ENCODE assay signal across 8 cellular contexts in the genomic region with DNA sequence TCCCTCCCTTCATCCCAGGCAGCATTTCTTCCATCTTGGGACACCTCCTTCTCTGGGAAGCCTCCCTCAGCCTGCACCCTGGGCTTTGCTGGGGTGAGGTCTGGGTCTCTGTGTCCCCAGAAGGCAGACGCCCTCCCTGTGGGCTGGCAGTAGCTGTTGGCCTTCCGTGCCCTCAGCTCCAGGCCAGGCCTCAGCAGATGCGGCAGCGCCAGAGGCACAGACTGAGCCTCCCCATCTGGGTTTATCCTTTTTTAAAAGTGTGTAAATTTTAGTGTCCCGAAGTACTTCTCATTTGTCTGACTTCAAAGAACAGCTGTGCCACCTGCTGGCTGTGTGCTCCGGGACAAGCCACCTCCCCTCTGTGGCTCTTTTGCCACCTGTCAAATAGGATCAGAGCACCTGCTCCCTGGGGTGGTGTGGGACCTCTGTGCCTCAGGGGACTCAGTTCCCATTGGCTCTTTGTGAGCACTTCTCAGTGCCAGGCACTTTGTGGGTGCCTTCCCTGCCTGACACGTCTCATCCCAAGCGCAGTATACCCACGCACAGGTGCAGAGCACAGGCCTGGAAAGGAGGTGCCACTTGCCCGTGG. TPM values are rescaled to one million over a fixed set of nuclear protein-coding genes. Genes with fewer than 3 reads are reported as not detected.
DNase-seq lines count a peak whose midpoint lies in the region; ATAC-seq, FAIRE-seq and TF ChIP-seq lines count a peak whose summit lies in the region.

No MANE protein-coding gene starts in this region.

- H3K23ac ChIP-seq in H1 (ENCODE audit: insufficient read length) = no peak overlapping the region

- no peak overlapping the region for H3K18ac ChIP-seq in H1 (ENCODE audit: extremely low read depth, low read length)

- H3K36me3 ChIP-seq in H1 (ENCODE audit: control insufficient read depth in 2 of 4, insufficient read depth in 4 of 4, low read length in 3 of 4) = no peaks in the 10 kb centered on the region

- no peak overlapping the region for H3K56ac ChIP-seq in H1 (replicated peaks; ENCODE audit: insufficient read length, low read depth, low read length)

- H2AK5ac ChIP-seq in H1 (ENCODE audit: low read depth, low read length) = peak overlapping the region; percentile 65; the same call in 1 of the 2 replicates

- H3K79me1 ChIP-seq in H1 (ENCODE audit: low read depth, low read length) = no peaks in the 10 kb centered on the region

- peak overlapping the region; percentile 81; the same call in 1 of the 2 replicates for H2BK5ac ChIP-seq in H1 (ENCODE audit: low read depth, low read length)

- H3K23me2 ChIP-seq in H1 (ENCODE audit: low read depth, low read length) = peaks cover 3% of the 10 kb centered on the region; the same call in 1 of the 2 replicates

- no peak overlapping the region for H4K5ac ChIP-seq in H1 (ENCODE audit: insufficient read length, low read depth, low read length)

- no peak overlapping the region for H3K4me3 ChIP-seq in H1 (ENCODE audit: extremely low read depth in 1 of 4, insufficient read depth in 2 of 4, low read depth in 3 of 4, low read length in 4 of 4)

- H4K8ac ChIP-seq in H1 (ENCODE audit: extremely low read depth, insufficient read depth, low read length) = no peak overlapping the region; the same call in 1 of the 2 replicates

- no peak overlapping the region for H2AFZ ChIP-seq in H1 (ENCODE audit: low read length)

- peak overlapping the region; percentile 53; the same call in 1 of the 2 replicates for H2BK20ac ChIP-seq in H1 (ENCODE audit: low read length)

- no peak for TF ChIP-seq RAD21 in H1 (IDR thresholded peaks at IDR 0.05 in 1 of 2, conservative IDR thresholded peaks at IDR 0.05 in 1 of 2; ENCODE audit: low read depth in 2 of 2, low read length in 2 of 2)

- H2BK120ac ChIP-seq in H1 (replicated peaks; ENCODE audit: low read depth, low read length) = no peak overlapping the region

- H2BK15ac ChIP-seq in H1 (ENCODE audit: low read length) = peak overlapping the region; percentile 90

- H4K20me1 ChIP-seq in H1 (replicated peaks in 1 of 2; ENCODE audit: control insufficient read depth in 1 of 2, insufficient read depth in 2 of 2, low read length in 2 of 2) = peaks cover 0 to 3% of the 10 kb centered on the region in 2 experiments

- H3K9me3 ChIP-seq in H1 (ENCODE audit: insufficient read depth in 2 of 2, low read depth in 1 of 2, low read length in 1 of 2) = no peaks in the 10 kb centered on the region

- H3K14ac ChIP-seq in H1 (ENCODE audit: insufficient read length) = no peak overlapping the region

- H2BK12ac ChIP-seq in H1 (ENCODE audit: low read depth, low read length) = peak overlapping the region; percentile 91; the same call in 1 of the 2 replicates

- TF ChIP-seq EP300 in H1 (IDR thresholded peaks at IDR 0.05; ENCODE audit: borderline replicate concordance in 1 of 2, low read depth in 2 of 2, low read length in 2 of 2) = no peak

- TF ChIP-seq CTCF in D721Med (IDR thresholded peaks at IDR 0.05; ENCODE audit: insufficient read depth, missing control alignments) (peak; percentile 21), GM20000 (IDR thresholded peaks at IDR 0.05; ENCODE audit: extremely low read depth, missing control alignments) (peak; percentile 7), H1 (IDR thresholded peaks at IDR 0.05; ENCODE audit: control extremely low read depth in 1 of 3, insufficient read depth in 1 of 3, low read depth in 1 of 3, low read length in 3 of 3) (no peak)

- H4K91ac ChIP-seq in H1 (replicated peaks; ENCODE audit: insufficient read length, low read length) = peak overlapping the region; percentile 95

- no peak for TF ChIP-seq POLR2A in H1 (IDR thresholded peaks at IDR 0.05; ENCODE audit: control extremely low read depth in 1 of 2, low read depth in 2 of 2, low read length in 2 of 2)

- 82% methylated on average over 10 of the region's 10 CpGs; no CpG with 5 or more reads in 1 of the 2 experiments for WGBS in H1 (ENCODE audit: extremely low coverage in 1 of 2, insufficient coverage in 1 of 2, insufficient read length in 1 of 2, insufficient replicate concordance in 2 of 2, low coverage in 1 of 2, low lambda C conversion rate in 2 of 2, missing lambda C conversion rate in 1 of 2), 2 experiments

- H3K4me2 ChIP-seq in H1 (ENCODE audit: insufficient read depth in 1 of 2, low read depth in 2 of 2, low read length in 2 of 2) = no peak overlapping the region; a peak in 1 of 4 replicates

- H3K79me2 ChIP-seq in H1 (ENCODE audit: control insufficient read depth in 1 of 2, insufficient read depth in 2 of 2, low read length in 2 of 2) = no peaks in the 10 kb centered on the region

- peaks cover 10 to 31% (median 25%) of the 10 kb centered on the region in 4 experiments for H3K4me1 ChIP-seq in H1 (replicated peaks in 1 of 4; ENCODE audit: control insufficient read depth in 3 of 4, insufficient read depth in 4 of 4, low read length in 3 of 4)

- ATAC-seq in HG02623 (IDR thresholded peaks at IDR 0.05; ENCODE audit: unreplicated experiment) (no peak), HG03378 (IDR thresholded peaks at IDR 0.05; ENCODE audit: unreplicated experiment) (no peak)

- H3K9ac ChIP-seq in H1 (replicated peaks in 1 of 4; ENCODE audit: extremely low read depth in 1 of 4, low read depth in 3 of 4, low read length in 3 of 4) = no peak overlapping the region

- POLR2A ChIA-PET in H1 (lab: Charles Lee; ENCODE audit: partially characterized antibody) = interaction anchor here (0.6 to 2.5 kb wide), 8 partner anchors 12 to 404 kb away, joined by 3 to 14 read pairs (median 4); partner anchors contain the start of gene EIF5

- DNase-seq in D721Med (ENCODE audit: insufficient read length, low spot score) = no peak
- DNase-seq in GM20000 (ENCODE audit: low spot score) = peak; percentile 74
- DNase-seq in NCI-H524 treated with DMSO at 0.1 percent for 48 hours (lab: John Stamatoyannopoulos, UW) = peak; percentile 95
- DNase-seq in H1 (ENCODE audit: low read depth in 1 of 2, low spot score in 2 of 2) = no peak
- DNase-seq in GF-D8 (lab: John Stamatoyannopoulos, UW) = no peak
- DNase-seq in NCI-H2029 (lab: John Stamatoyannopoulos, UW) = no peak

- CTCF ChIA-PET in H1 (lab: Charles Lee; ENCODE audit: partially characterized antibody) = interaction anchor here (0.6 to 10.4 kb wide), 58 partner anchors 9 to 723 kb away, joined by 3 to 276 read pairs (median 6); partner anchors contain the start of genes EXOC3L4, LBHD2 and TNFAIP2

- FAIRE-seq in D721Med (lab: Jason Lieb, UNC) (no peak), H1 (lab: Jason Lieb, UNC) (no peak)

- no peak overlapping the region for H3K27ac ChIP-seq in H1 (ENCODE audit: low read depth, low read length)

- H3K27me3 ChIP-seq in H1 (replicated peaks in 1 of 4; ENCODE audit: control insufficient read depth in 3 of 4, extremely low read depth in 1 of 4, insufficient read depth in 3 of 4, low read length in 3 of 4) = peaks cover 7 to 45% (median 34%) of the 10 kb centered on the region in 4 experiments

- H3K4ac ChIP-seq in H1 (replicated peaks; ENCODE audit: insufficient read length, low read depth, low read length) = no peak overlapping the region

TF ChIP-seq in H1, 55 proteins besides CTCF, POLR2A, EP300 and RAD21 (continues in another document):
- TF ChIP-seq CHD2 (IDR thresholded peaks at IDR 0.05; ENCODE audit: low read length) (no peak), MAX (IDR thresholded peaks at IDR 0.05) (no peak)

RNA-seq across cellular contexts. Expression of gene EXOC3L4, which starts 11.1 kb away (rescaled TPM):
- 0.45 TPM in 1 of 2 replicates, not detected in the other for total RNA-seq in H1 (2021; fragmentation: NEBNext Ultra II Directional; extraction: Animal tissue kit (Norgen Biotek cat#: 25700))
- polyA plus RNA-seq in H1 (2011; rRNA removed) = 0.24 and 0.57 TPM in 2 replicates
- polyA plus RNA-seq in H1 (2011; cell fraction: cytosol; rRNA removed) = 0.72 TPM
- 1.8 TPM for polyA plus RNA-seq in H1 (2011; cell fraction: nucleus; rRNA removed)
- 0.53 to 0.60 TPM in 2 of 4 replicates, not detected in the others for polyA plus RNA-seq in H1 (2012, experiment 1 of 2)
- 0.47 TPM for polyA plus RNA-seq in H1 (2012, experiment 2 of 2)
- polyA plus RNA-seq in H1 (2013, experiment 1 of 2) = 0.20 TPM
- polyA plus RNA-seq in H1 (2013, experiment 2 of 2) = 0.13 TPM
- 0.13 TPM in 1 of 2 replicates, not detected in the other for polyA minus RNA-seq in H1 (2011; rRNA and poly(A)+ RNA removed)
- not detected for polyA minus RNA-seq in H1 (2011; cell fraction: cytosol; rRNA and poly(A)+ RNA removed)
- polyA minus RNA-seq in H1 (2011; cell fraction: nucleus; rRNA and poly(A)+ RNA removed) = 0.60 TPM

RNA-seq across cellular contexts. Expression of gene TNFAIP2, which starts 17.6 kb away (rescaled TPM):
- 28.3 and 33.3 TPM in 2 replicates for total RNA-seq in H1 (2021; fragmentation: NEBNext Ultra II Directional; extraction: Animal tissue kit (Norgen Biotek cat#: 25700))
- 34.5 and 37.6 TPM in 2 replicates for polyA plus RNA-seq in H1 (2011; rRNA removed)
- 24.9 TPM for polyA plus RNA-seq in H1 (2011; cell fraction: cytosol; rRNA removed)
- 145 TPM for polyA plus RNA-seq in H1 (2011; cell fraction: nucleus; rRNA removed)
- polyA plus RNA-seq in H1 (2012, experiment 1 of 2) = 23.2 to 37.9 TPM (median 33.7 TPM) in 4 replicates
- polyA plus RNA-seq in H1 (2012, experiment 2 of 2) = 38.1 TPM
- 22.4 TPM for polyA plus RNA-seq in H1 (2013, experiment 1 of 2)
- 21.9 TPM for polyA plus RNA-seq in H1 (2013, experiment 2 of 2)
- 14.2 and 16.0 TPM in 2 replicates for polyA minus RNA-seq in H1 (2011; rRNA and poly(A)+ RNA removed)
- polyA minus RNA-seq in H1 (2011; cell fraction: cytosol; rRNA and poly(A)+ RNA removed) = 19.6 TPM
- 16.3 TPM for polyA minus RNA-seq in H1 (2011; cell fraction: nucleus; rRNA and poly(A)+ RNA removed)

RNA-seq across cellular contexts. Expression of gene LBHD2, which starts 21.7 kb away (rescaled TPM):
- not detected in 2 replicates for total RNA-seq in H1 (2021; fragmentation: NEBNext Ultra II Directional; extraction: Animal tissue kit (Norgen Biotek cat#: 25700))
- 0.16 TPM in 1 of 2 replicates, not detected in the other for polyA plus RNA-seq in H1 (2011; rRNA removed)
- polyA plus RNA-seq in H1 (2011; cell fraction: cytosol; rRNA removed) = not detected
- not detected for polyA plus RNA-seq in H1 (2011; cell fraction: nucleus; rRNA removed)
- not detected in 4 replicates for polyA plus RNA-seq in H1 (2012, experiment 1 of 2)
- polyA plus RNA-seq in H1 (2012, experiment 2 of 2) = not detected
- not detected for polyA plus RNA-seq in H1 (2013, experiment 1 of 2)
- not detected for polyA plus RNA-seq in H1 (2013, experiment 2 of 2)
- polyA minus RNA-seq in H1 (2011; rRNA and poly(A)+ RNA removed) = not detected in 2 replicates
- not detected for polyA minus RNA-seq in H1 (2011; cell fraction: cytosol; rRNA and poly(A)+ RNA removed)
- not detected for polyA minus RNA-seq in H1 (2011; cell fraction: nucleus; rRNA and poly(A)+ RNA removed)

RNA-seq across cellular contexts. Expression of gene CDC42BPB, which starts 48.3 kb away (rescaled TPM):
- 87.9 and 88.2 TPM in 2 replicates for total RNA-seq in H1 (2021; fragmentation: NEBNext Ultra II Directional; extraction: Animal tissue kit (Norgen Biotek cat#: 25700))
- 51.2 and 73.5 TPM in 2 replicates for polyA plus RNA-seq in H1 (2011; rRNA removed)
- polyA plus RNA-seq in H1 (2011; cell fraction: cytosol; rRNA removed) = 53.3 TPM
- polyA plus RNA-seq in H1 (2011; cell fraction: nucleus; rRNA removed) = 165 TPM
- 57.2 to 83.7 TPM (median 72.2 TPM) in 4 replicates for polyA plus RNA-seq in H1 (2012, experiment 1 of 2)
- polyA plus RNA-seq in H1 (2012, experiment 2 of 2) = 20.5 TPM
- 52.1 TPM for polyA plus RNA-seq in H1 (2013, experiment 1 of 2)
- polyA plus RNA-seq in H1 (2013, experiment 2 of 2) = 50.3 TPM
- polyA minus RNA-seq in H1 (2011; rRNA and poly(A)+ RNA removed) = 134 and 152 TPM in 2 replicates
- polyA minus RNA-seq in H1 (2011; cell fraction: cytosol; rRNA and poly(A)+ RNA removed) = 62.3 TPM
- polyA minus RNA-seq in H1 (2011; cell fraction: nucleus; rRNA and poly(A)+ RNA removed) = 82.9 TPM

Comparison
In these comparisons a context has a peak if more than half of its experiments do, and no peak if none do; other contexts are left out.
1. DNase-seq: peak in GM20000 (single experiment) and NCI-H524 treated with DMSO at 0.1 percent for 48 hours (single experiment); none in D721Med (single experiment), H1 (0 of 2), GF-D8 (single experiment) and NCI-H2029 (single experiment).
2. CTCF ChIP-seq: peak in D721Med (single experiment) and GM20000 (single experiment); none in H1 (0 of 3).